Comparison of ENCODE assay signal across 9 cellular contexts in the genomic region with DNA sequence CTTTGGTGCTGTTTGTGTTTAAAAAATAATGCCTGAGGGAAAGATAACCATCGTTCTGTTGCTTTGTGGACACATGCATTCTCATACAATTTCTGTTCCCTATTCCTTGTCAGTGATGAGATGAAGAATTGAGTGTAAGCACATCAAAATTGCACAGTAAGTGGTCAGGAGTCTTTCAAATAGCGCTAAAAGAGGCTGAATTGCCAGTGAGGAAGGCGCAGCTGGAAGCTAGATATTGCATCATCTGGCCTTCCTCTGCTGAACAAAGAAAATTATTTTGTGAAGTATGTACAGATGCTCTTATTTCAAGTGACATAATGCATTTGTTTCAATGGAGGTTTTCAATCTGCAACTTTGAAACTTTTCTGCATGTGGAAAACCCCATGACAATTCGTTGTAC.
A peak's percentile ranks its signal among the peaks of the same experiment; 100 is the strongest.
DNase-seq lines count a peak whose midpoint lies in the region; ATAC-seq and TF ChIP-seq lines count a peak whose summit lies in the region.
"Had no signal": no experiment of that assay in that cellular context is flagged by ENCODE, and none has a peak within 500 bp of the region (broad histone marks: within the 10 kb centered on the region; RNA-seq: fewer than 3 reads in every experiment).

No MANE protein-coding gene starts in this region.

- intact Hi-C loops in psoas muscle (cut with DNase I) = no loop called here

- H3K4me3 Mint-ChIP-seq in GM23338 = no peak overlapping the region
- no peak overlapping the region for H3K4me3 Mint-ChIP-seq in stimulated activated naive CD8-positive, alpha-beta T cell treated with anti-CD3 and anti-CD28 coated beads, Interleukin-15, amount 100 ng/mL, for 72 hours

- H3K4me2 ChIP-seq in GM23338 = no peak overlapping the region

- H3F3A ChIP-seq in GM23338 (replicated peaks; ENCODE audit: low read depth) = no peaks in the 10 kb centered on the region

- H3K27me3 Mint-ChIP-seq in GM23338 (ENCODE audit: insufficient read depth, low read depth, poor library complexity) = peaks cover 3% of the 10 kb centered on the region
- H3K27me3 Mint-ChIP-seq in stimulated activated naive CD8-positive, alpha-beta T cell treated with anti-CD3 and anti-CD28 coated beads, Interleukin-15, amount 100 ng/mL, for 72 hours = no peaks in the 10 kb centered on the region

- no peaks in the 10 kb centered on the region for H3K9me3 ChIP-seq in psoas muscle

- peak overlapping the region; percentile 68; the same call in 1 of the 2 replicates for H3K27ac Mint-ChIP-seq in GM23338
- H3K27ac Mint-ChIP-seq in stimulated activated naive CD8-positive, alpha-beta T cell treated with anti-CD3 and anti-CD28 coated beads, Interleukin-15, amount 100 ng/mL, for 72 hours = no peak overlapping the region

- H2AFZ ChIP-seq in GM23338 = peak overlapping the region; percentile 52

- no peaks in the 10 kb centered on the region; the same call in 1 of the 2 replicates for H3K9me2 ChIP-seq in GM23338 (ENCODE audit: insufficient read depth)

- H3K4me1 Mint-ChIP-seq in GM23338 = peaks cover 13% of the 10 kb centered on the region
- H3K4me1 Mint-ChIP-seq in stimulated activated naive CD8-positive, alpha-beta T cell treated with anti-CD3 and anti-CD28 coated beads, Interleukin-15, amount 100 ng/mL, for 72 hours = peaks cover 41% of the 10 kb centered on the region

- no peaks in the 10 kb centered on the region for H3K79me2 ChIP-seq in GM23338 (replicated peaks; ENCODE audit: insufficient read depth)

- H3K36me3 Mint-ChIP-seq in GM23338 (ENCODE audit: low read depth) = no peaks in the 10 kb centered on the region; the same call in 2 of the 3 replicates

- TF ChIP-seq CTCF in GM23338 (conservative IDR thresholded peaks at IDR 0.05; ENCODE audit: low read depth in 2 of 2) (no peak), fibroblast of pulmonary artery (IDR thresholded peaks at IDR 0.05; ENCODE audit: low read length, missing control alignments) (no peak), psoas muscle (IDR thresholded peaks at IDR 0.05) (no peak)

- H3K27me3 ChIP-seq in GM23338 (ENCODE audit: insufficient read depth) = no peaks in the 10 kb centered on the region
- H3K27me3 ChIP-seq in psoas muscle (ENCODE audit: insufficient read depth in 3 of 3, low read length in 2 of 3) = no peaks in the 10 kb centered on the region

- ATAC-seq in GM23338 (no peak), psoas muscle (peak; percentile 34 to 75 (median 50)), GM18520 (IDR thresholded peaks at IDR 0.05; ENCODE audit: unreplicated experiment) (no peak)
- no peak for ATAC-seq in stimulated activated naive CD8-positive, alpha-beta T cell treated with anti-CD3 and anti-CD28 coated beads, Interleukin-15, amount 100 ng/mL, for 72 hours

- DNase-seq in GM23338 (ENCODE audit: low spot score) (no peak), NCI-H774 (lab: John Stamatoyannopoulos, UW) (peak; percentile 13), fibroblast of pulmonary artery (ENCODE audit: low read depth) (peak; percentile 90), psoas muscle (no peak), mucosa of gallbladder (ENCODE audit: low spot score) (no peak), NCI-H82 treated with DMSO at 0.1 percent for 48 hours (lab: John Stamatoyannopoulos, UW; ENCODE audit: unreplicated experiment) (no peak)
- no peak for DNase-seq in stimulated activated naive CD8-positive, alpha-beta T cell treated with anti-CD3 and anti-CD28 coated beads, Interleukin-15, amount 100 ng/mL, for 72 hours
- DNase-seq: hippocampal formation had no signal

- H3K9me3 Mint-ChIP-seq in GM23338 = no peaks in the 10 kb centered on the region
- H3K9me3 Mint-ChIP-seq in stimulated activated naive CD8-positive, alpha-beta T cell treated with anti-CD3 and anti-CD28 coated beads, Interleukin-15, amount 100 ng/mL, for 72 hours = no peaks in the 10 kb centered on the region

- 24 to 32% (median 31%) methylated on average over 4 of the region's 4 CpGs for WGBS in psoas muscle, 3 donors

- no peak overlapping the region for H3K4me3 ChIP-seq in GM23338
- H3K4me3 ChIP-seq in fibroblast of pulmonary artery (replicated peaks; ENCODE audit: low read depth, low read length) = no peak overlapping the region
- H3K4me3 ChIP-seq in psoas muscle = no peak overlapping the region

- 0 out of 2 replicates have a peak, but pooled peaks cover 6% of the 10 kb centered on the region for H3K4me1 ChIP-seq in GM23338 (ENCODE audit: insufficient read depth)
- no peaks in the 10 kb centered on the region for H3K4me1 ChIP-seq in psoas muscle

- H3K36me3 ChIP-seq in GM23338 (ENCODE audit: insufficient read depth) (no peaks in the 10 kb centered on the region), psoas muscle (ENCODE audit: insufficient read depth in 1 of 2, low read depth in 1 of 2) (no peaks in the 10 kb centered on the region)

- H4K20me1 ChIP-seq in GM23338 (replicated peaks; ENCODE audit: insufficient read depth) = no peaks in the 10 kb centered on the region

- H3K27ac ChIP-seq in GM23338 (ENCODE audit: low read depth) (no peak overlapping the region), psoas muscle (peak overlapping the region; percentile 54)

TF ChIP-seq in GM23338, 12 proteins besides CTCF, POLR2A, EP300 and RAD21 (continues in another document):
- TF ChIP-seq, protein P1, sequence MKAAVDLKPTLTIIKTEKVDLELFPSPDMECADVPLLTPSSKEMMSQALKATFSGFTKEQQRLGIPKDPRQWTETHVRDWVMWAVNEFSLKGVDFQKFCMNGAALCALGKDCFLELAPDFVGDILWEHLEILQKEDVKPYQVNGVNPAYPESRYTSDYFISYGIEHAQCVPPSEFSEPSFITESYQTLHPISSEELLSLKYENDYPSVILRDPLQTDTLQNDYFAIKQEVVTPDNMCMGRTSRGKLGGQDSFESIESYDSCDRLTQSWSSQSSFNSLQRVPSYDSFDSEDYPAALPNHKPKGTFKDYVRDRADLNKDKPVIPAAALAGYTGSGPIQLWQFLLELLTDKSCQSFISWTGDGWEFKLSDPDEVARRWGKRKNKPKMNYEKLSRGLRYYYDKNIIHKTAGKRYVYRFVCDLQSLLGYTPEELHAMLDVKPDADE (IDR thresholded peaks at IDR 0.05) = no peak
- TF ChIP-seq EZH2 (IDR thresholded peaks at IDR 0.05; ENCODE audit: low read depth, unreplicated experiment) (no peak), NANOG (IDR thresholded peaks at IDR 0.05; ENCODE audit: borderline replicate concordance) (no peak), POLR2AphosphoS5 (IDR thresholded peaks at IDR 0.05; ENCODE audit: low read depth) (no peak), CREB1 (CRISPR knock-in tag; IDR thresholded peaks at IDR 0.05; ENCODE audit: low read depth) (no peak), ZNF331 (CRISPR knock-in tag; IDR thresholded peaks at IDR 0.05; ENCODE audit: low read depth) (no peak)
- TF ChIP-seq, protein P2, sequence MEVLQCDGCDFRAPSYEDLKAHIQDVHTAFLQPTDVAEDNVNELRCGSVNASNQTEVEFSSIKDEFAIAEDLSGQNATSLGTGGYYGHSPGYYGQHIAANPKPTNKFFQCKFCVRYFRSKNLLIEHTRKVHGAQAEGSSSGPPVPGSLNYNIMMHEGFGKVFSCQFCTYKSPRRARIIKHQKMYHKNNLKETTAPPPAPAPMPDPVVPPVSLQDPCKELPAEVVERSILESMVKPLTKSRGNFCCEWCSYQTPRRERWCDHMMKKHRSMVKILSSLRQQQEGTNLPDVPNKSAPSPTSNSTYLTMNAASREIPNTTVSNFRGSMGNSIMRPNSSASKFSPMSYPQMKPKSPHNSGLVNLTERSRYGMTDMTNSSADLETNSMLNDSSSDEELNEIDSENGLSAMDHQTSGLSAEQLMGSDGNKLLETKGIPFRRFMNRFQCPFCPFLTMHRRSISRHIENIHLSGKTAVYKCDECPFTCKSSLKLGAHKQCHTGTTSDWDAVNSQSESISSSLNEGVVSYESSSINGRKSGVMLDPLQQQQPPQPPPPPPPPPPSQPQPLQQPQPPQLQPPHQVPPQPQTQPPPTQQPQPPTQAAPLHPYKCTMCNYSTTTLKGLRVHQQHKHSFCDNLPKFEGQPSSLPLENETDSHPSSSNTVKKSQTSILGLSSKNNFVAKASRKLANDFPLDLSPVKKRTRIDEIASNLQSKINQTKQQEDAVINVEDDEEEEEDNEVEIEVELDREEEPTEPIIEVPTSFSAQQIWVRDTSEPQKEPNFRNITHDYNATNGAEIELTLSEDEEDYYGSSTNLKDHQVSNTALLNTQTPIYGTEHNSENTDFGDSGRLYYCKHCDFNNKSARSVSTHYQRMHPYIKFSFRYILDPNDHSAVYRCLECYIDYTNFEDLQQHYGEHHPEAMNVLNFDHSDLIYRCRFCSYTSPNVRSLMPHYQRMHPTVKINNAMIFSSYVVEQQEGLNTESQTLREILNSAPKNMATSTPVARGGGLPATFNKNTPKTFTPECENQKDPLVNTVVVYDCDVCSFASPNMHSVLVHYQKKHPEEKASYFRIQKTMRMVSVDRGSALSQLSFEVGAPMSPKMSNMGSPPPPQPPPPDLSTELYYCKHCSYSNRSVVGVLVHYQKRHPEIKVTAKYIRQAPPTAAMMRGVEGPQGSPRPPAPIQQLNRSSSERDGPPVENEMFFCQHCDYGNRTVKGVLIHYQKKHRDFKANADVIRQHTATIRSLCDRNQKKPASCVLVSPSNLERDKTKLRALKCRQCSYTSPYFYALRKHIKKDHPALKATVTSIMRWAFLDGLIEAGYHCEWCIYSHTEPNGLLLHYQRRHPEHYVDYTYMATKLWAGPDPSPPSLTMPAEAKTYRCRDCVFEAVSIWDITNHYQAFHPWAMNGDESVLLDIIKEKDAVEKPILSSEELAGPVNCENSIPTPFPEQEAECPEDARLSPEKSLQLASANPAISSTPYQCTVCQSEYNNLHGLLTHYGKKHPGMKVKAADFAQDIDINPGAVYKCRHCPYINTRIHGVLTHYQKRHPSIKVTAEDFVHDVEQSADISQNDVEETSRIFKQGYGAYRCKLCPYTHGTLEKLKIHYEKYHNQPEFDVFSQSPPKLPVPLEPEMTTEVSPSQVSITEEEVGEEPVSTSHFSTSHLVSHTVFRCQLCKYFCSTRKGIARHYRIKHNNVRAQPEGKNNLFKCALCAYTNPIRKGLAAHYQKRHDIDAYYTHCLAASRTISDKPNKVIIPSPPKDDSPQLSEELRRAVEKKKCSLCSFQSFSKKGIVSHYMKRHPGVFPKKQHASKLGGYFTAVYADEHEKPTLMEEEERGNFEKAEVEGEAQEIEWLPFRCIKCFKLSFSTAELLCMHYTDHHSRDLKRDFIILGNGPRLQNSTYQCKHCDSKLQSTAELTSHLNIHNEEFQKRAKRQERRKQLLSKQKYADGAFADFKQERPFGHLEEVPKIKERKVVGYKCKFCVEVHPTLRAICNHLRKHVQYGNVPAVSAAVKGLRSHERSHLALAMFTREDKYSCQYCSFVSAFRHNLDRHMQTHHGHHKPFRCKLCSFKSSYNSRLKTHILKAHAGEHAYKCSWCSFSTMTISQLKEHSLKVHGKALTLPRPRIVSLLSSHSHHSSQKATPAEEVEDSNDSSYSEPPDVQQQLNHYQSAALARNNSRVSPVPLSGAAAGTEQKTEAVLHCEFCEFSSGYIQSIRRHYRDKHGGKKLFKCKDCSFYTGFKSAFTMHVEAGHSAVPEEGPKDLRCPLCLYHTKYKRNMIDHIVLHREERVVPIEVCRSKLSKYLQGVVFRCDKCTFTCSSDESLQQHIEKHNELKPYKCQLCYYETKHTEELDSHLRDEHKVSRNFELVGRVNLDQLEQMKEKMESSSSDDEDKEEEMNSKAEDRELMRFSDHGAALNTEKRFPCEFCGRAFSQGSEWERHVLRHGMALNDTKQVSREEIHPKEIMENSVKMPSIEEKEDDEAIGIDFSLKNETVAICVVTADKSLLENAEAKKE (CRISPR knock-in tag; IDR thresholded peaks at IDR 0.05) = no peak

Comparison
In these comparisons a context has a peak if more than half of its experiments do, and no peak if none do; other contexts are left out.
1. ATAC-seq: peak in psoas muscle (4 of 4); none in GM23338 (single experiment), GM18520 (single experiment) and stimulated activated naive CD8-positive, alpha-beta T cell treated with anti-CD3 and anti-CD28 coated beads, Interleukin-15, amount 100 ng/mL, for 72 hours (single experiment).
2. DNase-seq: peak in NCI-H774 (single experiment) and fibroblast of pulmonary artery (single experiment); none in GM23338 (single experiment), psoas muscle (0 of 2), mucosa of gallbladder (single experiment), stimulated activated naive CD8-positive, alpha-beta T cell treated with anti-CD3 and anti-CD28 coated beads, Interleukin-15, amount 100 ng/mL, for 72 hours (0 of 2) and NCI-H82 treated with DMSO at 0.1 percent for 48 hours (single experiment).